Comparison of ENCODE assay signal across 1 cellular context in genomic region chr7:143289421-143289820, GRCh38.
TF ChIP-seq lines count a peak whose summit lies in the region.

No MANE protein-coding gene starts in this region.

TF ChIP-seq in HepG2, 621 proteins besides CTCF, POLR2A, EP300 and RAD21:
- TF ChIP-seq MIXL1 (CRISPR knock-in tag; IDR thresholded peaks at IDR 0.05) (no peak), ZNF33B (CRISPR knock-in tag; IDR thresholded peaks at IDR 0.05) (no peak), CENPT (CRISPR knock-in tag; IDR thresholded peaks at IDR 0.05; ENCODE audit: low read depth) (no peak), ZFP62 (CRISPR knock-in tag; IDR thresholded peaks at IDR 0.05) (no peak), CSRNP1 (CRISPR knock-in tag; IDR thresholded peaks at IDR 0.05) (no peak), MTF1 (CRISPR knock-in tag; IDR thresholded peaks at IDR 0.05) (no peak), ZNF841 (CRISPR knock-in tag; IDR thresholded peaks at IDR 0.05; ENCODE audit: borderline replicate concordance) (no peak), ZNF687 (CRISPR knock-in tag; IDR thresholded peaks at IDR 0.05) (no peak), ZBED4 (CRISPR knock-in tag; IDR thresholded peaks at IDR 0.05; ENCODE audit: borderline replicate concordance) (no peak), ZNF263 (CRISPR knock-in tag; IDR thresholded peaks at IDR 0.05) (no peak), ZNF530 (CRISPR knock-in tag; IDR thresholded peaks at IDR 0.05; ENCODE audit: low read depth) (no peak), TEAD2 (CRISPR knock-in tag; IDR thresholded peaks at IDR 0.05) (no peak), MAFG (CRISPR knock-in tag; IDR thresholded peaks at IDR 0.05) (no peak)
TF ChIP-seq in HepG2: peak in this region for 0.
